ENCODE assay signal across 27 cellular contexts in the genomic region with DNA sequence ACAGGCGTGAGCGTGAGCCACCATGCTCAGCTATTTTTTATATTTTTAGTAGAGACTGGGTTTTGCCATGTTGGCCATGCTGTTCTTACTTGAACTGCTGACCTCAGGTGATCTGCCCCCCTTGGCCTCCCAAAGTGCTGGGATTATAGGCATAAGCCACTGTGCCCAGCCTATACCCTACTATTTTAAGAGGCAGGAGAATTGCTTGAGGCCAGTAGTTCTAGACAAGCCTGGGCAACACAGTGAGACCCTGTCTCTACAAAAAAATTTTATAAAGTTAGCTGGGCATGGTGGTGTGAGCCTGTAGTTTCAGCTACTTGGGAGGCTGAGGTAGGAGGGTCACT.
"Had no signal": no experiment of that assay in that cellular context is flagged by ENCODE, and none has a peak within 500 bp of the region (broad histone marks: within the 10 kb centered on the region; RNA-seq: fewer than 3 reads in every experiment).

No MANE protein-coding gene starts in this region.

- H3K27ac Mint-ChIP-seq: naive B cell; natural killer cell; nephron; neural progenitor cell; stimulated activated memory B cell treated with anti-CD40 and anti-IgM and Interleukin-4, amounts not matched to agents 10 μg/mL and 1 μg/mL and 100 μg/mL, for 72 hours; stimulated activated naive CD8-positive, alpha-beta T cell treated with anti-CD3 and anti-CD28 coated beads, Interleukin-15, amount 100 ng/mL, for 72 hours; type B pancreatic cell had no signal

- ATAC-seq: natural killer cell; pancreas; right cardiac atrium; stimulated activated memory B cell treated with anti-CD40 and anti-IgM and Interleukin-4, amounts not matched to agents 10 μg/mL and 1 μg/mL and 100 μg/mL, for 72 hours; stimulated activated naive CD8-positive, alpha-beta T cell treated with anti-CD3 and anti-CD28 coated beads, Interleukin-15, amount 100 ng/mL, for 72 hours; stimulated activated naive CD8-positive, alpha-beta T cell treated with anti-CD3 and anti-CD28 coated beads, Interleukin-15, Interleukin-2, amounts not matched to agents 100 U/mL and 50 U/mL, for 24 hours; upper lobe of right lung had no signal

- H3K4me1 ChIP-seq: neural progenitor cell, pancreas, prostate gland, sigmoid colon, testis, tibial artery, transverse colon, upper lobe of right lung, uterus had no signal

- H3K27me3 ChIP-seq: neural progenitor cell, pancreas, sigmoid colon, suprapubic skin, testis, tibial artery, transverse colon, upper lobe of right lung, uterus had no signal

- H3K4me3 Mint-ChIP-seq: naive B cell; natural killer cell; nephron; neural progenitor cell; stimulated activated memory B cell treated with anti-CD40 and anti-IgM and Interleukin-4, amounts not matched to agents 10 μg/mL and 1 μg/mL and 100 μg/mL, for 72 hours; stimulated activated naive CD8-positive, alpha-beta T cell treated with anti-CD3 and anti-CD28 coated beads, Interleukin-15, amount 100 ng/mL, for 72 hours; type B pancreatic cell had no signal

- H3K36me3 ChIP-seq: neural progenitor cell, pancreas, prostate gland, sigmoid colon, suprapubic skin, tibial artery, transverse colon, upper lobe of right lung, uterus had no signal

- H3K36me3 Mint-ChIP-seq: neural progenitor cell, type B pancreatic cell had no signal

- H3K27ac ChIP-seq: neural progenitor cell, pancreas, prostate gland, sigmoid colon, suprapubic skin, testis, tibial artery, transverse colon, upper lobe of right lung, uterus had no signal

- H3K27me3 Mint-ChIP-seq: stimulated activated naive CD8-positive, alpha-beta T cell treated with anti-CD3 and anti-CD28 coated beads, Interleukin-15, amount 100 ng/mL, for 72 hours; type B pancreatic cell had no signal

- H3K9me3 ChIP-seq: pancreas, prostate gland, sigmoid colon, suprapubic skin, testis, tibial artery, transverse colon, upper lobe of right lung, uterus had no signal

- H3K4me1 Mint-ChIP-seq: naive B cell; nephron; neural progenitor cell; stimulated activated memory B cell treated with anti-CD40 and anti-IgM and Interleukin-4, amounts not matched to agents 10 μg/mL and 1 μg/mL and 100 μg/mL, for 72 hours had no signal

- DNase-seq: naive B cell; natural killer cell; nucleus accumbens; right cardiac atrium; sigmoid colon; small intestine; stimulated activated CD4-positive, alpha-beta T cell treated with anti-CD3 and anti-CD28 coated beads, Interleukin-12 subunit alpha, Interleukin-12 subunit beta, amount 100 ng/mL, for 4 hours; stimulated activated CD4-positive, alpha-beta T cell treated with anti-CD3 and anti-CD28 coated beads, Interleukin-1b, Interleukin-23, amount 100 ng/mL, for 48 hours; stimulated activated CD4-positive, alpha-beta T cell treated with anti-CD3 and anti-CD28 coated beads, Interleukin-4, amount 100 ng/mL, for 1 hour; stimulated activated CD4-positive, alpha-beta T cell treated with anti-CD3 and anti-CD28 coated beads, Interleukin-4, amount 100 ng/mL, for 4 hours; stimulated activated CD8-positive, alpha-beta memory T cell treated with anti-CD3 and anti-CD28 coated beads, Interleukin-4, amount 100 ng/mL, for 48 hours; stimulated activated naive CD4-positive, alpha-beta T cell; stimulated activated naive CD8-positive, alpha-beta T cell treated with anti-CD3 and anti-CD28 coated beads, Interleukin-15, amount 100 ng/mL, for 72 hours; stimulated activated naive CD8-positive, alpha-beta T cell treated with anti-CD3 and anti-CD28 coated beads, Interleukin-15, Interleukin-2, amounts not matched to agents 100 U/mL and 50 U/mL, for 24 hours; substantia nigra; testis; tibial artery; transverse colon; upper lobe of right lung; uterus had no signal

- H3K4me3 ChIP-seq: neural progenitor cell, pancreas, prostate gland, sigmoid colon, suprapubic skin, testis, tibial artery, transverse colon, upper lobe of right lung, uterus had no signal
